Comparison of ENCODE assay signal across 8 cellular contexts in the genomic region with DNA sequence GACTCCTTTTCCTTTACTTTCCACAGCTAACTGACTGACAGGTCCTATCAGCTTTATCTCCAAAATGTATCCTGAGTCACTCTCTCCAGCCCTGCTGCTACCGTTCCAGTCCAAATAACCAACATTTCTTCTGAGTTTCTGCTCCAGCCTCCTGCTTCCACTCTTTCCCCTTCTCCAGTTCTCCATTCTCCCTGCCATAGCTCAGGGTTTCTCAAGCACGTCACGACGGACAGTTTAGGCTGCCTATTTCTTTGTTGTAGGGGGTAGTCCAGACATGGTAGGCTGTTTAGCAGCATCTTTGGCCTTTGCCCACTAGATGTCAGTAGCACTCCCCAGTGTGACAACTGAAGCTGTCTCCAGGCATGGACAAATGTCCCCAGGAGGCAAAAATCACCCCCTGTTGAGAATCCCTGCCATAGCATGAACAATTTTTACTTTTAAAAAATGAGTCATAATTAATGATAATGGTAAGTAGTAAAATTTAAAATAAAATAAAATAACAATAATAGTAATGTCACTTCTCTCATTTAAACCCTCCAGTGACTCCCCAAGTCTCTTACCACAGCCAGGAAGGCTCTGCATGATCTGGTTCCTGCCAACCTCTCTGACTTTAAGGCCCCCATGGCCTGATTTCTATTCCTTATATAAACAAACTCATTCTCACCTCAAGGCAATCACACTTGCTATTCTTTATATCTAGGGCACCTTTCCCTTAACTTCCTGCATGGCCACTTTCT.
DNase-seq lines count a peak whose midpoint lies in the region; ATAC-seq, FAIRE-seq and TF ChIP-seq lines count a peak whose summit lies in the region.

No MANE protein-coding gene starts in this region.

- H3K27me3 ChIP-seq in brain microvascular endothelial cell (replicated peaks): no peaks in the 10 kb centered on the region

- no peaks in the 10 kb centered on the region for H3K36me3 ChIP-seq in brain microvascular endothelial cell (replicated peaks)

- TF ChIP-seq CTCF in AG09309 (IDR thresholded peaks at IDR 0.05; ENCODE audit: control insufficient read depth, insufficient read depth, low read depth, low read length, missing control alignments): peak; percentile 90
- peak; percentile 96 for TF ChIP-seq CTCF in brain microvascular endothelial cell (IDR thresholded peaks at IDR 0.05; ENCODE audit: low read depth, low read length, missing control alignments)

- no peak overlapping the region for H3K27ac ChIP-seq in brain microvascular endothelial cell

- H3K4me3 ChIP-seq in AG09309 (ENCODE audit: control insufficient read depth, low read depth, low read length) (no peak overlapping the region), brain microvascular endothelial cell (ENCODE audit: low read depth, low read length) (peak overlapping the region; percentile 22)

- ATAC-seq in GM18519 (IDR thresholded peaks at IDR 0.05; ENCODE audit: low FRiP score, unreplicated experiment) (peak; percentile 96), HG02981 (IDR thresholded peaks at IDR 0.05; ENCODE audit: unreplicated experiment) (peak; percentile 98)

- peak; percentile 31 for DNase-seq in AG09309 (ENCODE audit: low read depth)
- peak; percentile 43 to 78 for DNase-seq in NCI-H2081 (lab: John Stamatoyannopoulos, UW)
- peak; percentile 75 for DNase-seq in brain microvascular endothelial cell
- DNase-seq in inferior parietal cortex (ENCODE audit: extremely low spot score): peak; percentile 83
- DNase-seq in stimulated activated CD4-positive, alpha-beta T cell treated with anti-CD3 and anti-CD28 coated beads, Interleukin-15, amount 100 ng/mL, for 48 hours (ENCODE audit: low read depth in 2 of 2): peak; percentile 21 to 34

- in situ Hi-C loops in brain microvascular endothelial cell (cut with HindIII; ENCODE audit: low pct_ligation_motif_present, low sequenced_read_pairs): no loop called here

- FAIRE-seq in TTC549 (lab: Jason Lieb, UNC): peak; percentile 26

Comparison
In these comparisons a context has a peak if more than half of its experiments do, and no peak if none do; other contexts are left out.
1. DNase-seq: peak in every context shown above with its lines; median percentile 83 in inferior parietal cortex; 75 in brain microvascular endothelial cell; 60 in NCI-H2081; 31 in AG09309; 28 in stimulated activated CD4-positive, alpha-beta T cell treated with anti-CD3 and anti-CD28 coated beads, Interleukin-15, amount 100 ng/mL, for 48 hours.